In the genomic region with DNA sequence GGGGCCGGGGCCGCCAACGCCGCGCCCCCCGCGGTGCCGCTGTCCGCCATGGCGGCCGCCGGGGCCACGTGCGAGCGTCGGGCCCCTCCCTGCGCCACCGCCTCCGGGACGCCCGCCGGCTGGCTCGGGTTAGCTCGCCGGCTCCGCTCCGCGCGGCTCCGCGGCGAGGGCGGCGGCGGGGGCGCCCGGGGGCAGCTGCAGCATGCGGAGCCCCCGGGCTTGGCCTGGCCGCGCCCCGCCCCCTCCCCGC, we compare ENCODE assay signal across 2 cellular contexts.
TF ChIP-seq lines count a peak whose summit lies in the region.

No MANE protein-coding gene starts in this region.

TF ChIP-seq in A549, 52 proteins besides CTCF, POLR2A, EP300 and RAD21:
- 0 out of 2 replicates have a peak, but pooled peaks have one; percentile 15 for TF ChIP-seq NPAS2 (CRISPR knock-in tag; IDR thresholded peaks at IDR 0.05; ENCODE audit: borderline replicate concordance)
- TF ChIP-seq MYC (IDR thresholded peaks at IDR 0.05; ENCODE audit: borderline replicate concordance, low read length): peak; percentile 34; the same call in 1 of the 2 replicates
- TF ChIP-seq, protein P1, sequence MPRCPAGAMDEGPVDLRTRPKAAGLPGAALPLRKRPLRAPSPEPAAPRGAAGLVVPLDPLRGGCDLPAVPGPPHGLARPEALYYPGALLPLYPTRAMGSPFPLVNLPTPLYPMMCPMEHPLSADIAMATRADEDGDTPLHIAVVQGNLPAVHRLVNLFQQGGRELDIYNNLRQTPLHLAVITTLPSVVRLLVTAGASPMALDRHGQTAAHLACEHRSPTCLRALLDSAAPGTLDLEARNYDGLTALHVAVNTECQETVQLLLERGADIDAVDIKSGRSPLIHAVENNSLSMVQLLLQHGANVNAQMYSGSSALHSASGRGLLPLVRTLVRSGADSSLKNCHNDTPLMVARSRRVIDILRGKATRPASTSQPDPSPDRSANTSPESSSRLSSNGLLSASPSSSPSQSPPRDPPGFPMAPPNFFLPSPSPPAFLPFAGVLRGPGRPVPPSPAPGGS (IDR thresholded peaks at IDR 0.05): peak; percentile 30; the same call in 1 of the 3 replicates
- TF ChIP-seq, protein P2, sequence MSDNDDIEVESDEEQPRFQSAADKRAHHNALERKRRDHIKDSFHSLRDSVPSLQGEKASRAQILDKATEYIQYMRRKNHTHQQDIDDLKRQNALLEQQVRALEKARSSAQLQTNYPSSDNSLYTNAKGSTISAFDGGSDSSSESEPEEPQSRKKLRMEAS (IDR thresholded peaks at IDR 0.05): 0 out of 2 replicates have a peak, but pooled peaks have one; percentile 8
- TF ChIP-seq JUN (IDR thresholded peaks at IDR 0.05): peak; percentile 42 to 65; a peak in 3 of 5 replicates

TF ChIP-seq in H1, 55 proteins besides CTCF, POLR2A, EP300 and RAD21:
- TF ChIP-seq YY1 (IDR thresholded peaks at IDR 0.05; ENCODE audit: low read depth, low read length) (peak; percentile 36; the same call in 1 of the 2 replicates), TAF1 (IDR thresholded peaks at IDR 0.05; ENCODE audit: low read depth, low read length) (0 out of 2 replicates have a peak, but pooled peaks have one; percentile 34)
TF ChIP-seq in H1: peak in this region for 2; not testable (repeated sequence) for 53.
